In genomic region chr7:50564630-50565558, GRCh38 we compare ENCODE assay signal across 25 cellular contexts. TPM values are rescaled to one million over a fixed set of nuclear protein-coding genes. Genes with fewer than 3 reads are reported as not detected.
DNase-seq lines count a peak whose midpoint lies in the region; ATAC-seq, FAIRE-seq and TF ChIP-seq lines count a peak whose summit lies in the region.
"Had no signal": no experiment of that assay in that cellular context is flagged by ENCODE, and none has a peak within 500 bp of the region (broad histone marks: within the 10 kb centered on the region; RNA-seq: fewer than 3 reads in every experiment).

TSS of gene DDC (minus strand) at chr7:50565405. CDS start at chr7:50544085, 21,320 bp downstream.

- H4K20me1 ChIP-seq in hepatocyte (ENCODE audit: insufficient read depth, poor library complexity, severe bottlenecking) = no peaks in the 10 kb centered on the region
- H4K20me1 ChIP-seq in neural progenitor cell (ENCODE audit: low read depth) = no peaks in the 10 kb centered on the region
- H4K20me1 ChIP-seq: BLaER1 had no signal

- H3K9me3 ChIP-seq in hepatocyte (ENCODE audit: low read depth) (no peaks in the 10 kb centered on the region), neural progenitor cell (ENCODE audit: low read depth) (no peaks in the 10 kb centered on the region)
- H3K9me3 ChIP-seq: BLaER1, esophagus squamous epithelium, MG63, right atrium auricular region, uterus had no signal

- H3K9me2 ChIP-seq in hepatocyte (replicated peaks; ENCODE audit: insufficient read depth) = no peaks in the 10 kb centered on the region

- FAIRE-seq in RCC 7860 (lab: Jason Lieb, UNC) = peak; percentile 92
- FAIRE-seq: A204.1 had no signal

- H2AFZ ChIP-seq in hepatocyte = no peak within 1 kb of the TSS
- no peak within 1 kb of the TSS for H2AFZ ChIP-seq in neural progenitor cell (replicated peaks)

- no peaks in the 10 kb centered on the region for H3F3A ChIP-seq in neural progenitor cell (ENCODE audit: low read depth)

- H3K4me3 ChIP-seq in hepatocyte (no peak within 1 kb of the TSS), neural progenitor cell (no peak within 1 kb of the TSS)
- H3K4me3 ChIP-seq: BLaER1, esophagus squamous epithelium, MG63, right atrium auricular region, uterus had no signal

- TF ChIP-seq CTCF in 22Rv1 (IDR thresholded peaks at IDR 0.05) (no peak), hepatocyte (IDR thresholded peaks at IDR 0.05; ENCODE audit: poor library complexity) (no peak), nephron (IDR thresholded peaks at IDR 0.05; ENCODE audit: unreplicated experiment in 3 of 3) (no peak), neural progenitor cell (IDR thresholded peaks at IDR 0.05) (no peak)

- H3K36me3 ChIP-seq in hepatocyte (replicated peaks; ENCODE audit: insufficient read depth, low read depth) = no peaks in the 10 kb centered on the region
- no peaks in the 10 kb centered on the region for H3K36me3 ChIP-seq in neural progenitor cell
- H3K36me3 ChIP-seq: BLaER1, esophagus squamous epithelium, MG63, right atrium auricular region, uterus had no signal

- H3K4me1 Mint-ChIP-seq in nephron = no peaks in the 10 kb centered on the region
- H3K4me1 Mint-ChIP-seq in neural progenitor cell = peaks cover 15% of the 10 kb centered on the region

- H3K4me2 ChIP-seq in hepatocyte (peak within 1 kb of the TSS; percentile 71), neural progenitor cell (no peak within 1 kb of the TSS)
- H3K4me2 ChIP-seq: BLaER1 had no signal

- H3K27me3 ChIP-seq in hepatocyte (no peaks in the 10 kb centered on the region), neural progenitor cell (no peaks in the 10 kb centered on the region)
- H3K27me3 ChIP-seq: BLaER1, right atrium auricular region, uterus had no signal

- H3K36me3 Mint-ChIP-seq in nephron (ENCODE audit: low read depth) (no peaks in the 10 kb centered on the region), neural progenitor cell (no peaks in the 10 kb centered on the region)

- H3K4me1 ChIP-seq in hepatocyte (ENCODE audit: insufficient read depth) (peaks cover 24% of the 10 kb centered on the region), neural progenitor cell (peaks cover 2% of the 10 kb centered on the region)
- H3K4me1 ChIP-seq: BLaER1, esophagus squamous epithelium, right atrium auricular region, uterus had no signal

- H3K79me2 ChIP-seq in hepatocyte (peaks cover 27% of the 10 kb centered on the region), neural progenitor cell (ENCODE audit: low read depth) (no peaks in the 10 kb centered on the region)

- DNase-seq in RCC 7860 (ENCODE audit: low spot score) (peak; percentile 70), hepatocyte (ENCODE audit: low spot score) (peak; percentile 55), COR-L47 (lab: John Stamatoyannopoulos, UW) (no peak), neural progenitor cell (ENCODE audit: low spot score) (no peak), KBM-7 (no peak)
- DNase-seq: activated CD4-positive, alpha-beta T cell treated with anti-CD3 and anti-CD28 coated beads, Interleukin-2, amount 50 U/mL, for 4 hours; effector CD8-positive, alpha-beta T cell; esophagus squamous epithelium; IMR-90; left cardiac atrium; MG63; NCI-H1694 treated with DMSO at 0.1 percent for 48 hours; NCI-H774; nucleus accumbens; SIG-M5; uterus had no signal

- no peak for ATAC-seq in HG02884 (IDR thresholded peaks at IDR 0.05; ENCODE audit: unreplicated experiment)

- H3K9ac ChIP-seq in neural progenitor cell = no peak within 1 kb of the TSS
- H3K9ac ChIP-seq: BLaER1 had no signal

- H3K27me3 Mint-ChIP-seq in nephron (ENCODE audit: low read depth) (peaks cover 15% of the 10 kb centered on the region), neural progenitor cell (ENCODE audit: insufficient read depth, low read depth) (peaks cover 3% of the 10 kb centered on the region)

- WGBS in hepatocyte (ENCODE audit: low lambda C conversion rate, missing lambda C conversion rate) = 63% methylated on average over 9 of the region's 9 CpGs

- H3K27ac ChIP-seq in 22Rv1 (peak within 1 kb of the TSS; percentile 48), hepatocyte (peak within 1 kb of the TSS; percentile 82), neural progenitor cell (no peak within 1 kb of the TSS)
- H3K27ac ChIP-seq: BLaER1, esophagus squamous epithelium, right atrium auricular region, uterus, VCaP had no signal

- in situ Hi-C loops in KBM-7 (cut with MboI; ENCODE audit: low pct_unique_long_range_greater_than_20kb, low sequenced_read_pairs) = no loop called here

- H3K4me3 Mint-ChIP-seq in nephron (peak within 1 kb of the TSS in 1 of 3 experiments; percentile 28), neural progenitor cell (no peak within 1 kb of the TSS)
- H3K4me3 Mint-ChIP-seq: T-helper 1 cell treated with Interleukin-12 subunit alpha and Interleukin-12 subunit beta and Interleukin-4 antibody, amounts not matched to agents 30 μg/mL and 1 μg/mL, for 36 hours had no signal

- H3K27ac Mint-ChIP-seq in nephron (peak within 1 kb of the TSS; percentile 18 to 97 (median 72)), neural progenitor cell (no peak within 1 kb of the TSS)
- H3K27ac Mint-ChIP-seq: T-helper 1 cell treated with Interleukin-12 subunit alpha and Interleukin-12 subunit beta and Interleukin-4 antibody, amounts not matched to agents 30 μg/mL and 1 μg/mL, for 36 hours had no signal

- H3K9me3 Mint-ChIP-seq in nephron = peaks cover 5% of the 10 kb centered on the region
- H3K9me3 Mint-ChIP-seq in neural progenitor cell = peaks cover 8% of the 10 kb centered on the region
- H3K9me3 Mint-ChIP-seq: T-helper 1 cell treated with Interleukin-12 subunit alpha and Interleukin-12 subunit beta and Interleukin-4 antibody, amounts not matched to agents 30 μg/mL and 1 μg/mL, for 36 hours had no signal

RNA-seq across cellular contexts. Expression of gene DDC, which starts in this region (rescaled TPM):
- total RNA-seq in hepatocyte = 56.1 and 58.0 TPM in 2 replicates
- 37.8 and 42.4 TPM in 2 replicates for polyA plus RNA-seq in hepatocyte
- total RNA-seq in neural progenitor cell (ENCODE audit: low replicate concordance) = not detected in 2 replicates
- total RNA-seq: IMR-90, left cardiac atrium, right atrium auricular region, subcutaneous adipose tissue, uterus had no signal
- polyA plus RNA-seq: IMR-90 had no signal

Comparison
In these comparisons a context has a peak if more than half of its experiments do, and no peak if none do; other contexts are left out.
1. RNA of gene DDC (total RNA-seq): 56.1 to 58.0 TPM in hepatocyte; not detected in neural progenitor cell; every median in the first group is over 10 times any median in the second.
2. DNase-seq: peak in RCC 7860 (single experiment) and hepatocyte (single experiment); none in COR-L47 (single experiment), neural progenitor cell (single experiment) and KBM-7 (single experiment).